Comparison of ENCODE assay signal across 10 cellular contexts in the genomic region with DNA sequence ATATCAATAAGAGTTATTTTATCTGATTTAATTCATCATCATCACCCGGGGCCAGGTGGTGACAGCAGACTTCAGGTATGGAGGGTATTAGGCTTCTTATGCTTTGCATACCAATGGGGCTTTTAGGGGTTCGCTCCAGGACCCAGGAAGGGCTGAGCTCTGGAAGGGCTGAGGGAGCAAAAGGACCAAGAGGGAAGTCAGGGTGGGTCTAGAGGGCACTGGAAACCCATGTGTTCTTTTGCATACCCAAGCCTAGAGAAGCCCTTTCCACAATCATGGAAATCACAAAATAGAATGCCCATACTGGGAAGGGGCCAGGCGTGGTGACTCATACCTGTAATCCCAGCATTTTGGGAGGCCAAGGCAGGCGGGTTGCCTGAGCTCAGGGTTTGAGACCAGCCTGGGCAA. TPM values are rescaled to one million over a fixed set of nuclear protein-coding genes. Genes with fewer than 3 reads are reported as not detected.
DNase-seq lines count a peak whose midpoint lies in the region; ATAC-seq and TF ChIP-seq lines count a peak whose summit lies in the region.
"Had no signal": no experiment of that assay in that cellular context is flagged by ENCODE, and none has a peak within 500 bp of the region (broad histone marks: within the 10 kb centered on the region; RNA-seq: fewer than 3 reads in every experiment).

No MANE protein-coding gene starts in this region.

- no peak overlapping the region for H2BK15ac ChIP-seq in mesenchymal stem cell (ENCODE audit: low read depth, poor library complexity, severe bottlenecking)

- TF ChIP-seq CTCF in thoracic aorta (IDR thresholded peaks at IDR 0.05) (no peak), mucosa of descending colon (IDR thresholded peaks at IDR 0.05) (no peak), GM10266 (IDR thresholded peaks at IDR 0.05; ENCODE audit: control insufficient read depth, insufficient read depth, low read depth, missing control alignments) (no peak)

- H3K36me3 ChIP-seq in HUES48 (ENCODE audit: control insufficient read depth, insufficient read depth, low read length) (no peaks in the 10 kb centered on the region), mesenchymal stem cell (ENCODE audit: control insufficient read depth in 1 of 2, insufficient read depth in 2 of 2, low read depth in 1 of 2, low read length in 2 of 2) (no peaks in the 10 kb centered on the region), thoracic aorta (no peaks in the 10 kb centered on the region), mucosa of descending colon (ENCODE audit: low read depth) (no peaks in the 10 kb centered on the region)

- peak overlapping the region; percentile 98 for H2AK5ac ChIP-seq in mesenchymal stem cell (ENCODE audit: low read length, severe bottlenecking)

- H3K4me3 ChIP-seq in HUES48 (ENCODE audit: low read depth, low read length) (0 out of 2 replicates have a peak overlapping the region, but pooled peaks have one; percentile 22), mesenchymal stem cell (ENCODE audit: insufficient read depth in 1 of 2, low read depth in 1 of 2, low read length in 2 of 2) (no peak overlapping the region), thoracic aorta (no peak overlapping the region), mucosa of descending colon (no peak overlapping the region)

- peak overlapping the region in 1 of 2 experiments; percentile 57 for H3K23ac ChIP-seq in mesenchymal stem cell (ENCODE audit: low read length in 2 of 2)

- intact Hi-C loops in mucosa of descending colon (cut with DNase I, micrococcal nuclease) = no loop called here

- peak overlapping the region; percentile 78 for H2BK5ac ChIP-seq in mesenchymal stem cell (ENCODE audit: low read depth, low read length, poor library complexity, severe bottlenecking)

- WGBS in mesenchymal stem cell = 64% methylated on average over 4 of the region's 4 CpGs

- no peak for ATAC-seq in thoracic aorta (ENCODE audit: insufficient number of reproducible peaks, low FRiP score, low read depth)
- ATAC-seq in mucosa of descending colon = no peak

- peak overlapping the region; percentile 14 for H4K8ac ChIP-seq in mesenchymal stem cell (ENCODE audit: low read length)

- peak overlapping the region; percentile 83 to 86 for H3K4ac ChIP-seq in mesenchymal stem cell (ENCODE audit: low read depth in 1 of 2, low read length in 2 of 2)

- peak overlapping the region; percentile 92 to 99 for H2BK12ac ChIP-seq in mesenchymal stem cell (ENCODE audit: low read length in 2 of 2)

- H3K27ac ChIP-seq in HUES48 (ENCODE audit: low read depth, low read length) (peak overlapping the region; percentile 100), mesenchymal stem cell (ENCODE audit: low read length, poor library complexity, severe bottlenecking) (peak overlapping the region; percentile 98), thoracic aorta (peak overlapping the region; percentile 89 to 90)

- DNase-seq in cerebellar cortex (ENCODE audit: low spot score) (peak; percentile 56), mesenchymal stem cell (peak; percentile 30), thoracic aorta (ENCODE audit: low spot score) (no peak), mucosa of descending colon (no peak), GM10266 (ENCODE audit: extremely low spot score) (no peak), OCI-M1 (lab: John Stamatoyannopoulos, UW) (no peak)
- DNase-seq: CD8-positive, alpha-beta memory T cell; NCI-H1417 treated with DMSO at 0.1 percent for 48 hours; T-helper 2 cell had no signal

- H4K91ac ChIP-seq in mesenchymal stem cell (ENCODE audit: low read length) = peak overlapping the region; percentile 90

- H3K9me3 ChIP-seq in HUES48 (ENCODE audit: control insufficient read depth, insufficient read depth, low read length) = no peaks in the 10 kb centered on the region
- H3K9me3 ChIP-seq in mesenchymal stem cell (ENCODE audit: control insufficient read depth, low read length) = no peaks in the 10 kb centered on the region
- no peaks in the 10 kb centered on the region for H3K9me3 ChIP-seq in thoracic aorta
- no peaks in the 10 kb centered on the region for H3K9me3 ChIP-seq in mucosa of descending colon

- H3K18ac ChIP-seq in mesenchymal stem cell (ENCODE audit: low read depth in 1 of 2, low read length in 2 of 2) = peak overlapping the region; percentile 17 to 79

- H3K27me3 ChIP-seq in HUES48 (ENCODE audit: control insufficient read depth, insufficient read depth, low read length) = no peaks in the 10 kb centered on the region
- H3K27me3 ChIP-seq in mesenchymal stem cell (ENCODE audit: control insufficient read depth in 1 of 2, insufficient read depth in 1 of 2, low read length in 2 of 2) = no peaks in the 10 kb centered on the region
- no peaks in the 10 kb centered on the region for H3K27me3 ChIP-seq in thoracic aorta (replicated peaks; ENCODE audit: insufficient read depth)

- peak overlapping the region; percentile 95 for H2BK120ac ChIP-seq in mesenchymal stem cell (ENCODE audit: low read depth, low read length)

- H3K14ac ChIP-seq in mesenchymal stem cell (ENCODE audit: low read length in 2 of 2) = no peak overlapping the region

- H3K4me1 ChIP-seq in HUES48 (ENCODE audit: control insufficient read depth, insufficient read depth, low read length) (peaks cover 42% of the 10 kb centered on the region), mesenchymal stem cell (ENCODE audit: control insufficient read depth, insufficient read depth, low read depth, low read length) (peaks cover 20% of the 10 kb centered on the region), thoracic aorta (ENCODE audit: control insufficient read depth in 1 of 2, low read depth in 2 of 2) (peaks cover 22 to 35% of the 10 kb centered on the region in 2 donors), mucosa of descending colon (ENCODE audit: low read depth) (peaks cover 4% of the 10 kb centered on the region)

- H3K4me2 ChIP-seq in mesenchymal stem cell (ENCODE audit: low read length, poor library complexity, severe bottlenecking) = no peak overlapping the region

- no peak overlapping the region for H2AFZ ChIP-seq in mesenchymal stem cell (ENCODE audit: low read depth, low read length)

- no peaks in the 10 kb centered on the region for H3K79me1 ChIP-seq in mesenchymal stem cell (replicated peaks; ENCODE audit: low read length, poor library complexity, severe bottlenecking)

- H3K9ac ChIP-seq in HUES48 (ENCODE audit: low read depth, low read length) (peak overlapping the region; percentile 69), mesenchymal stem cell (ENCODE audit: low read length) (peak overlapping the region; percentile 59)

RNA-seq across cellular contexts. Expression of a gene that starts 30.9 kb away (rescaled TPM):
- polyA plus RNA-seq in mesenchymal stem cell (2013, experiment 1 of 2) = 216 TPM
- polyA plus RNA-seq in mesenchymal stem cell (2013, experiment 2 of 2) = 211 TPM
- total RNA-seq in thoracic aorta = 100 to 1,000 TPM; 346 to 348 TPM
- 100 to 1,000 TPM; 114 to 292 (median 117) TPM for total RNA-seq in mucosa of descending colon

RNA-seq across cellular contexts. Expression of a gene that starts 56.1 kb away (rescaled TPM):
- polyA plus RNA-seq in mesenchymal stem cell (2013, experiment 1 of 2) = 1,126 TPM
- 1,146 TPM for polyA plus RNA-seq in mesenchymal stem cell (2013, experiment 2 of 2)
- 100 to 1,000 TPM in 1 of 2 donors, 1 to 10 TPM in 1; 8.1 to 100 TPM for total RNA-seq in thoracic aorta
- 10 to 100 TPM in 1 of 3 donors, 1 to 10 TPM in 2; 4.6 to 10.3 (median 5.8) TPM for total RNA-seq in mucosa of descending colon
- polyA plus RNA-seq: CD8-positive, alpha-beta memory T cell had no signal

Comparison
In these comparisons a context has a peak if more than half of its experiments do, and no peak if none do; other contexts are left out.
1. DNase-seq: peak in cerebellar cortex (single experiment) and mesenchymal stem cell (single experiment); none in thoracic aorta (single experiment), mucosa of descending colon (0 of 3), GM10266 (single experiment) and OCI-M1 (single experiment).
2. Peak in every context shown above with its lines, with median percentiles within 50 percentile points of each other: H3K27ac ChIP-seq.